8 cellular contexts compared by ENCODE assay signal in genomic region chr1:26472330-26472900, GRCh38. TPM values are rescaled to one million over a fixed set of nuclear protein-coding genes. Genes with fewer than 3 reads are reported as not detected.
A peak's percentile ranks its signal among the peaks of the same experiment; 100 is the strongest.
DNase-seq lines count a peak whose midpoint lies in the region; ATAC-seq and TF ChIP-seq lines count a peak whose summit lies in the region.

TSS of gene HMGN2 (plus strand) at chr1:26472440. CDS start at chr1:26472613, 173 bp downstream.

- H3K79me2 ChIP-seq in mesendoderm (ENCODE audit: control insufficient read depth, insufficient read depth, low read length): peaks cover 17% of the 10 kb centered on the region

- peak within 1 kb of the TSS; percentile 78 for H3K9ac ChIP-seq in endocrine pancreas (ENCODE audit: control insufficient read depth, insufficient read depth, low read length)
- peak within 1 kb of the TSS; percentile 98 for H3K9ac ChIP-seq in mesendoderm (ENCODE audit: low read length)

- peak within 1 kb of the TSS; percentile 100 for H3K18ac ChIP-seq in mesendoderm (ENCODE audit: low read length)

- H3K27ac ChIP-seq in C4-2B (peak within 1 kb of the TSS; percentile 100), mesendoderm (ENCODE audit: low read depth, low read length) (peak within 1 kb of the TSS; percentile 100)

- WGBS in mesendoderm (ENCODE audit: extremely low coverage, insufficient coverage, low lambda C conversion rate): no CpG with 5 or more reads among the region's 66 CpGs

- H3K27me3 ChIP-seq in endocrine pancreas (ENCODE audit: control insufficient read depth, insufficient read depth, low read length): no peaks in the 10 kb centered on the region
- H3K27me3 ChIP-seq in mesendoderm (ENCODE audit: insufficient read depth, low read length, poor library complexity): no peaks in the 10 kb centered on the region

- H3K23ac ChIP-seq in mesendoderm (ENCODE audit: low read length): peak within 1 kb of the TSS; percentile 100

- ATAC-seq in GM19397 (IDR thresholded peaks at IDR 0.05; ENCODE audit: unreplicated experiment): peak; percentile 46
- peak; percentile 19 for ATAC-seq in HG03565 (IDR thresholded peaks at IDR 0.05; ENCODE audit: unreplicated experiment)

- no peak for TF ChIP-seq CTCF in C4-2B (conservative IDR thresholded peaks at IDR 0.05)

- peaks cover 3% of the 10 kb centered on the region for H3K36me3 ChIP-seq in endocrine pancreas (ENCODE audit: control insufficient read depth, insufficient read depth, low read length)
- H3K36me3 ChIP-seq in mesendoderm (ENCODE audit: control insufficient read depth, insufficient read depth, low read length): peaks cover 20% of the 10 kb centered on the region

- H3K4me1 ChIP-seq in endocrine pancreas (ENCODE audit: control insufficient read depth, insufficient read depth, low read length): peaks cover 17% of the 10 kb centered on the region
- H3K4me1 ChIP-seq in mesendoderm (ENCODE audit: control insufficient read depth, low read depth, low read length): peaks cover 8% of the 10 kb centered on the region

- H4K8ac ChIP-seq in mesendoderm (ENCODE audit: low read depth, low read length): peak within 1 kb of the TSS; percentile 100

- H2BK5ac ChIP-seq in mesendoderm (ENCODE audit: low read length): peak within 1 kb of the TSS; percentile 88

- no peaks in the 10 kb centered on the region for H3K9me3 ChIP-seq in endocrine pancreas (ENCODE audit: control insufficient read depth, low read length)

- H3K4me3 ChIP-seq in endocrine pancreas (ENCODE audit: control insufficient read depth, insufficient read depth, low read length) (peak within 1 kb of the TSS; percentile 95), mesendoderm (ENCODE audit: low read length) (peak within 1 kb of the TSS; percentile 94)

- peak within 1 kb of the TSS; percentile 100 for H3K4ac ChIP-seq in mesendoderm (ENCODE audit: low read depth, low read length)

- H2BK15ac ChIP-seq in mesendoderm (replicated peaks; ENCODE audit: low read depth): no peak within 1 kb of the TSS

- no peak within 1 kb of the TSS for H4K5ac ChIP-seq in mesendoderm (ENCODE audit: low read length)

- H3K79me1 ChIP-seq in mesendoderm (ENCODE audit: low read length): peaks cover 11% of the 10 kb centered on the region

- peak within 1 kb of the TSS; percentile 100 for H3K56ac ChIP-seq in mesendoderm (ENCODE audit: low read length)

- DNase-seq in NOMO-1 treated with dmso at 0.1 percent for 144 hours (lab: John Stamatoyannopoulos, UW; ENCODE audit: unreplicated experiment) (peak; percentile 96), mesendoderm (peak; percentile 96)
- peak; percentile 72 to 84 (median 83) for DNase-seq in activated CD8-positive, alpha-beta memory T cell treated with anti-CD3 and anti-CD28 coated beads for 48 hours (ENCODE audit: low read depth in 2 of 3, low spot score in 2 of 3)
- DNase-seq in stimulated activated CD8-positive, alpha-beta memory T cell treated with anti-CD3 and anti-CD28 coated beads, Interleukin-12 subunit alpha, Interleukin-12 subunit beta, amount 100 ng/mL, for 24 hours (ENCODE audit: extremely low read depth): peak; percentile 79

- H2AK5ac ChIP-seq in mesendoderm (ENCODE audit: low read length): no peak within 1 kb of the TSS

- peak within 1 kb of the TSS; percentile 100 for H2BK120ac ChIP-seq in mesendoderm (ENCODE audit: low read depth, low read length)

- peak within 1 kb of the TSS; percentile 94 for H3K4me2 ChIP-seq in mesendoderm (ENCODE audit: low read length)

RNA-seq across cellular contexts. Expression of gene HMGN2, which starts in this region (rescaled TPM):
- polyA plus RNA-seq in mesendoderm (2013, experiment 1 of 2): 909 TPM
- 895 TPM for polyA plus RNA-seq in mesendoderm (2013, experiment 2 of 2)

Comparison
In these comparisons a context has a peak if more than half of its experiments do, and no peak if none do; other contexts are left out.
1. Peak in every context shown above with its lines: DNase-seq, ATAC-seq, H3K4me3 ChIP-seq and H3K27ac ChIP-seq.